Comparison of ENCODE assay signal across 8 cellular contexts in genomic region chr3:129399895-129400357, GRCh38. TPM values are rescaled to one million over a fixed set of nuclear protein-coding genes. Genes with fewer than 3 reads are reported as not detected.
DNase-seq lines count a peak whose midpoint lies in the region; ATAC-seq and TF ChIP-seq lines count a peak whose summit lies in the region.

No MANE protein-coding gene starts in this region.

- H3K27ac ChIP-seq in WERI-Rb-1 (peak overlapping the region; percentile 94), stomach (peak overlapping the region in 4 of 5 donors; percentile 84 to 93 (median 90))

- H3K9ac ChIP-seq in ES-I3 (ENCODE audit: low read depth, low read length) = peak overlapping the region; percentile 99; the same call in 1 of the 2 replicates

- TF ChIP-seq EP300 in stomach (IDR thresholded peaks at IDR 0.05) = no peak

- TF ChIP-seq CTCF in WERI-Rb-1 (IDR thresholded peaks at IDR 0.05; ENCODE audit: low read depth, low read length) (no peak), stomach (IDR thresholded peaks at IDR 0.05) (peak in 1 of 7 experiments; percentile 28)

- H3K36me3 ChIP-seq in ES-I3 (ENCODE audit: insufficient read depth, low read length) (peaks cover 11% of the 10 kb centered on the region), WERI-Rb-1 (peaks cover 16% of the 10 kb centered on the region), stomach (peaks cover 0 to 22% (median 17%) of the 10 kb centered on the region in 4 donors)

- H3K27me3 ChIP-seq in WERI-Rb-1 (ENCODE audit: insufficient read depth, low read depth, severe bottlenecking) = no peaks in the 10 kb centered on the region
- H3K27me3 ChIP-seq in stomach = no peaks in the 10 kb centered on the region

- 40 to 52% (median 49%) methylated on average over 8 of the region's 8 CpGs for WGBS in stomach, 5 donors

- no peaks in the 10 kb centered on the region for H3K9me3 ChIP-seq in ES-I3 (ENCODE audit: control insufficient read depth, insufficient read depth, low read length)
- peaks cover 3% of the 10 kb centered on the region for H3K9me3 ChIP-seq in WERI-Rb-1 (ENCODE audit: severe bottlenecking)
- H3K9me3 ChIP-seq in stomach = no peaks in the 10 kb centered on the region

- H3K4me1 ChIP-seq in ES-I3 (ENCODE audit: insufficient read depth, low read length) = no peaks in the 10 kb centered on the region
- H3K4me1 ChIP-seq in stomach = peaks cover 8 to 38% (median 25%) of the 10 kb centered on the region in 4 donors

- TF ChIP-seq POLR2A in stomach (IDR thresholded peaks at IDR 0.05) = no peak

- H3K4me3 ChIP-seq in WERI-Rb-1 (ENCODE audit: low read depth, low read length) (peak overlapping the region; percentile 90; the same call in 1 of the 2 replicates), stomach (peak overlapping the region; percentile 80 to 93 (median 91))

- ATAC-seq in HG02840 (IDR thresholded peaks at IDR 0.05; ENCODE audit: low FRiP score, unreplicated experiment) = peak; percentile 10
- ATAC-seq in left ventricle myocardium superior = peak; percentile 7
- ATAC-seq in left lobe of liver = no peak

- intact Hi-C loops in left ventricle myocardium superior (cut with micrococcal nuclease) = no loop called here
- intact Hi-C loops in stomach (cut with DNase I; ENCODE audit: low total_unique reads) = no loop called here

- DNase-seq in WERI-Rb-1 = no peak
- DNase-seq in left ventricle myocardium superior = no peak
- no peak for DNase-seq in stomach
- DNase-seq in ureter (ENCODE audit: low spot score) = no peak
- no peak for DNase-seq in left lobe of liver (ENCODE audit: low spot score)
- DNase-seq in SIG-M5 (lab: John Stamatoyannopoulos, UW) = no peak

RNA-seq across cellular contexts. Expression of gene EFCAB12, which starts 28.5 kb away (rescaled TPM):
- total RNA-seq in left ventricle myocardium superior (not detected), stomach (1 to 10 TPM in 1 of 5 donors, under 1 TPM in 2, not detected in 2; 0.72 to 4.0 (median 0.92) TPM), ureter (0.26 TPM), left lobe of liver (0.40 TPM)
- 1 to 10 TPM in 2 of 3 donors, under 1 TPM in 1; 0.33 to 2.7 (median 2.6) TPM for polyA plus RNA-seq in stomach

RNA-seq across cellular contexts. Expression of gene MBD4, which starts 39.8 kb away (rescaled TPM):
- total RNA-seq in left ventricle myocardium superior (19.8 TPM), stomach (10 to 100 TPM in 4 of 5 donors, 1 to 10 TPM in 1; 5.8 to 74.1 (median 40.6) TPM), ureter (31.6 TPM), left lobe of liver (16.5 TPM)
- 10 to 100 TPM; 13.8 to 23.4 (median 20.1) TPM for polyA plus RNA-seq in stomach

RNA-seq across cellular contexts. Expression of gene IFT122, which starts 40.1 kb away (rescaled TPM):
- total RNA-seq in left ventricle myocardium superior = 16.8 TPM
- 100 to 1,000 TPM in 2 of 5 donors, 10 to 100 TPM in 2, 1 to 10 TPM in 1; 9.9 to 163 (median 61.5) TPM for total RNA-seq in stomach
- 10 to 100 TPM; 12.3 to 17.0 (median 13.9) TPM for polyA plus RNA-seq in stomach
- total RNA-seq in ureter = 37.6 TPM
- total RNA-seq in left lobe of liver = 11.0 TPM
